In genomic region chr5:129204525-129204924, GRCh38 we compare ENCODE assay signal across 27 cellular contexts.
"Had no signal": no experiment of that assay in that cellular context is flagged by ENCODE, and none has a peak within 500 bp of the region (broad histone marks: within the 10 kb centered on the region; RNA-seq: fewer than 3 reads in every experiment).

No MANE protein-coding gene starts in this region.

- H3K9me3 Mint-ChIP-seq: activated T-helper 17 cell treated with anti-CD3 and anti-CD28 coated beads, Interleukin-2, amount 50 U/mL, for 72 hours had no signal

- ATAC-seq: activated CD8-positive, alpha-beta T cell treated with anti-CD3 and anti-CD28 coated beads for 36 hours; activated T-cell treated with anti-CD3 and anti-CD28 coated beads, Interleukin-2, amount 50 U/mL, for 4 hours; activated T-helper 17 cell treated with anti-CD3 and anti-CD28 coated beads, Interleukin-2, amount 50 U/mL, for 72 hours; heart right ventricle; left lung; lower lobe of right lung; sciatic nerve; stimulated activated effector memory CD8-positive, alpha-beta T cell treated with anti-CD3 and anti-CD28 coated beads, Interleukin-12 subunit alpha, Interleukin-12 subunit beta, amount 100 ng/mL, for 72 hours; upper lobe of right lung had no signal

- H3K27ac Mint-ChIP-seq: activated B cell treated with CpG ODN at 0.5 μM for 24 hours; activated CD8-positive, alpha-beta T cell treated with anti-CD3 and anti-CD28 coated beads for 36 hours; activated T-helper 17 cell treated with anti-CD3 and anti-CD28 coated beads, Interleukin-2, amount 50 U/mL, for 72 hours; dendritic cell treated with granulocyte-macrophage colony-stimulating factor and Interleukin-4, amounts not matched to agents 40 ng/mL and 50 ng/mL, for 4 days; nephron; progenitor cell of endocrine pancreas; stimulated activated effector memory CD8-positive, alpha-beta T cell treated with anti-CD3 and anti-CD28 coated beads, Interleukin-12 subunit alpha, Interleukin-12 subunit beta, amount 100 ng/mL, for 72 hours; stimulated activated naive CD8-positive, alpha-beta T cell treated with anti-CD3 and anti-CD28 coated beads, Interleukin-15, Interleukin-2, amounts not matched to agents 100 ng/mL and 50 ng/mL, for 24 hours had no signal

- H3K36me3 Mint-ChIP-seq: stimulated activated effector memory CD8-positive, alpha-beta T cell treated with anti-CD3 and anti-CD28 coated beads, Interleukin-12 subunit alpha, Interleukin-12 subunit beta, amount 100 ng/mL, for 72 hours had no signal

- H3K36me3 ChIP-seq: breast epithelium, heart right ventricle, left lung, lower lobe of right lung, neutrophil, ovary, upper lobe of right lung had no signal

- H3K27me3 Mint-ChIP-seq: activated B cell treated with CpG ODN at 0.5 μM for 24 hours; activated CD8-positive, alpha-beta T cell treated with anti-CD3 and anti-CD28 coated beads for 36 hours; activated T-helper 17 cell treated with anti-CD3 and anti-CD28 coated beads, Interleukin-2, amount 50 U/mL, for 72 hours; central memory CD8-positive, alpha-beta T cell; dendritic cell treated with granulocyte-macrophage colony-stimulating factor and Interleukin-4, amounts not matched to agents 40 ng/mL and 50 ng/mL, for 4 days; progenitor cell of endocrine pancreas; stimulated activated naive CD8-positive, alpha-beta T cell treated with anti-CD3 and anti-CD28 coated beads, Interleukin-15, Interleukin-2, amounts not matched to agents 100 ng/mL and 50 ng/mL, for 24 hours had no signal

- H3K4me1 ChIP-seq: breast epithelium, heart right ventricle, left lung, lower lobe of right lung, upper lobe of right lung had no signal

- H3K4me3 Mint-ChIP-seq: activated B cell treated with CpG ODN at 0.5 μM for 24 hours; activated CD8-positive, alpha-beta T cell treated with anti-CD3 and anti-CD28 coated beads for 36 hours; activated T-cell treated with anti-CD3 and anti-CD28 coated beads, Interleukin-2, amount 50 U/mL, for 4 hours; activated T-helper 17 cell treated with anti-CD3 and anti-CD28 coated beads, Interleukin-2, amount 50 U/mL, for 72 hours; central memory CD8-positive, alpha-beta T cell; dendritic cell treated with granulocyte-macrophage colony-stimulating factor and Interleukin-4, amounts not matched to agents 40 ng/mL and 50 ng/mL, for 4 days; nephron; stimulated activated effector memory CD8-positive, alpha-beta T cell treated with anti-CD3 and anti-CD28 coated beads, Interleukin-12 subunit alpha, Interleukin-12 subunit beta, amount 100 ng/mL, for 72 hours; stimulated activated naive CD8-positive, alpha-beta T cell treated with anti-CD3 and anti-CD28 coated beads, Interleukin-15, Interleukin-2, amounts not matched to agents 100 ng/mL and 50 ng/mL, for 24 hours had no signal

- H3K27ac ChIP-seq: breast epithelium, heart right ventricle, left lung, lower lobe of right lung, neutrophil, ovary, upper lobe of right lung had no signal

- H3K9me3 ChIP-seq: breast epithelium, lower lobe of right lung, neutrophil, ovary, upper lobe of right lung had no signal

- H3K27me3 ChIP-seq: breast epithelium, heart right ventricle, left lung, neutrophil, ovary, upper lobe of right lung had no signal

- H3K4me1 Mint-ChIP-seq: activated B cell treated with CpG ODN at 0.5 μM for 24 hours; activated T-helper 17 cell treated with anti-CD3 and anti-CD28 coated beads, Interleukin-2, amount 50 U/mL, for 72 hours; central memory CD8-positive, alpha-beta T cell; nephron; stimulated activated effector memory CD8-positive, alpha-beta T cell treated with anti-CD3 and anti-CD28 coated beads, Interleukin-12 subunit alpha, Interleukin-12 subunit beta, amount 100 ng/mL, for 72 hours had no signal

- DNase-seq: activated B cell treated with CpG ODN at 0.5 μM for 24 hours; activated CD4-positive, alpha-beta T cell treated with anti-CD3 and anti-CD28 coated beads, Interleukin-2, amount 50 U/mL, for 1 hour; activated CD8-positive, alpha-beta T cell treated with anti-CD3 and anti-CD28 coated beads for 36 hours; activated gamma-delta T cell treated with Interleukin-2 at 50 U/mL for 16 hours; activated naive CD4-positive, alpha-beta T cell treated with anti-CD3 and anti-CD28 coated beads, Interleukin-2, amount 50 U/mL, for 16 hours; activated T-cell treated with anti-CD3 and anti-CD28 coated beads, Interleukin-2, amount 50 U/mL, for 4 hours; effector CD4-positive, alpha-beta T cell; erythroblast; heart right ventricle; kidney glomerular epithelial cell; left lung; lower lobe of right lung; ovary; small intestine; stimulated activated CD4-positive, alpha-beta T cell treated with anti-CD3 and anti-CD28 coated beads, Interleukin-4, amount 100 ng/mL, for 24 hours; upper lobe of right lung had no signal

- FAIRE-seq: endometrium, small intestine had no signal

- H3K4me3 ChIP-seq: breast epithelium, heart right ventricle, left lung, lower lobe of right lung, ovary, upper lobe of right lung had no signal
